Comparison of ENCODE assay signal across 11 cellular contexts in genomic region chr22:24837517-24837916, GRCh38. TPM values are rescaled to one million over a fixed set of nuclear protein-coding genes. Genes with fewer than 3 reads are reported as not detected.
A peak's percentile ranks its signal among the peaks of the same experiment; 100 is the strongest.
DNase-seq lines count a peak whose midpoint lies in the region; ATAC-seq and TF ChIP-seq lines count a peak whose summit lies in the region.
"Not testable (repeated sequence)": the region's sequence is repeated elsewhere in the genome, so short reads cannot be mapped to it uniquely, and the experiment has no call there.
"Had no signal": no experiment of that assay in that cellular context is flagged by ENCODE, and none has a peak within 500 bp of the region (broad histone marks: within the 10 kb centered on the region; RNA-seq: fewer than 3 reads in every experiment).

No MANE protein-coding gene starts in this region.

- not testable (repeated sequence) for H3K9me3 ChIP-seq in AG04450 (ENCODE audit: control insufficient read depth, insufficient read depth, low read length); upper lobe of left lung

- not testable (repeated sequence) for TF ChIP-seq EP300 in upper lobe of left lung (IDR thresholded peaks at IDR 0.05)

- H3K4me3 Mint-ChIP-seq in progenitor cell of endocrine pancreas (ENCODE audit: low read depth) = not testable (repeated sequence)

- H3K27ac Mint-ChIP-seq in progenitor cell of endocrine pancreas = not testable (repeated sequence)

- H3K4me3 ChIP-seq in AG04450 (ENCODE audit: low read depth, low read length); GM12864 (ENCODE audit: low read depth, low read length); LNCaP clone FGC (ENCODE audit: low read depth, low read length); brain microvascular endothelial cell (ENCODE audit: low read depth, low read length); fibroblast of the aortic adventitia (ENCODE audit: low read depth, low read length); upper lobe of left lung: not testable (repeated sequence)

- not testable (repeated sequence) for H3K36me3 ChIP-seq in brain microvascular endothelial cell (replicated peaks); upper lobe of left lung

- TF ChIP-seq POLR2A in upper lobe of left lung (IDR thresholded peaks at IDR 0.05) = not testable (repeated sequence)

- DNase-seq in AG04450 (ENCODE audit: low read depth, low spot score); GM12864 (ENCODE audit: low read depth); LNCaP clone FGC (ENCODE audit: low read depth); fibroblast of the aortic adventitia (ENCODE audit: low read depth); progenitor cell of endocrine pancreas (ENCODE audit: low spot score, unreplicated experiment); upper lobe of left lung: not testable (repeated sequence)
- DNase-seq in SK-MEL-5 (ENCODE audit: low read depth, low spot score) (peak; percentile 49), brain microvascular endothelial cell (peak; percentile 8)

- ATAC-seq in upper lobe of left lung (ENCODE audit: low FRiP score in 2 of 2) = not testable (repeated sequence)

- 0 out of 2 replicates have a peak, but pooled peaks have one; percentile 4 for TF ChIP-seq CTCF in AG04450 (IDR thresholded peaks at IDR 0.05; ENCODE audit: low read depth, low read length)
- TF ChIP-seq CTCF in GM12864 (IDR thresholded peaks at IDR 0.05; ENCODE audit: low read depth, low read length, missing control alignments) = peak; percentile 24
- peak; percentile 15; the same call in 1 of the 2 replicates for TF ChIP-seq CTCF in LNCaP clone FGC (IDR thresholded peaks at IDR 0.05; ENCODE audit: control insufficient read depth, extremely low read depth, insufficient read depth)
- peak; percentile 5 for TF ChIP-seq CTCF in brain microvascular endothelial cell (IDR thresholded peaks at IDR 0.05; ENCODE audit: low read depth, low read length, missing control alignments)
- TF ChIP-seq CTCF in fibroblast of the aortic adventitia (IDR thresholded peaks at IDR 0.05; ENCODE audit: insufficient read depth, low read length) = peak; percentile 5
- peak; percentile 7 for TF ChIP-seq CTCF in progenitor cell of endocrine pancreas (IDR thresholded peaks at IDR 0.05; ENCODE audit: unreplicated experiment)
- peak in 4 of 6 experiments; percentile 10 to 48 (median 24) for TF ChIP-seq CTCF in upper lobe of left lung (IDR thresholded peaks at IDR 0.05)

- not testable (repeated sequence) for H3K4me1 Mint-ChIP-seq in progenitor cell of endocrine pancreas (ENCODE audit: low read depth)

- 69 to 91% methylated on average over 1 to 2 of the region's 8 CpGs for WGBS in upper lobe of left lung, 2 donors

- not testable (repeated sequence) for H3K4me1 ChIP-seq in upper lobe of left lung

- peaks cover 11% of the 10 kb centered on the region for H3K27me3 Mint-ChIP-seq in progenitor cell of endocrine pancreas

- not testable (repeated sequence) for H3K27me3 ChIP-seq in AG04450 (ENCODE audit: control insufficient read depth, insufficient read depth, low read length); brain microvascular endothelial cell (replicated peaks); upper lobe of left lung

- in situ Hi-C loops in SK-MEL-5 (cut with HindIII; ENCODE audit: low pct_unique_long_range_greater_than_20kb, low sequenced_read_pairs); brain microvascular endothelial cell (cut with HindIII; ENCODE audit: low pct_ligation_motif_present, low sequenced_read_pairs): not testable (repeated sequence)

- not testable (repeated sequence) for H3K36me3 Mint-ChIP-seq in progenitor cell of endocrine pancreas (ENCODE audit: insufficient read depth)

- H3K9me3 Mint-ChIP-seq in progenitor cell of endocrine pancreas (ENCODE audit: low read depth) = not testable (repeated sequence)

- CTCF ChIA-PET in AG04450 (lab: Charles Lee) = interaction anchor here (0.8 kb wide), 1 partner anchor 34 kb away, joined by 3 read pairs; no protein-coding TSS in a partner anchor

- not testable (repeated sequence) for H3K27ac ChIP-seq in AG04450 (ENCODE audit: low read depth, low read length); brain microvascular endothelial cell; upper lobe of left lung

- POLR2A ChIA-PET in AG04450 (lab: Yijun Ruan, JAX) = not testable (repeated sequence)

RNA-seq across cellular contexts. Expression of gene SGSM1, which starts 31.5 kb away (rescaled TPM):
- not detected in 2 replicates for polyA plus RNA-seq in AG04450 (2011; rRNA removed)
- polyA minus RNA-seq in AG04450 (2011; rRNA and poly(A)+ RNA removed) = not detected in 2 replicates
- total RNA-seq in SK-MEL-5 (2014; rRNA removed; shearing (Covaris generic)) = 0.03 TPM in 1 of 2 replicates, not detected in the other
- polyA plus RNA-seq in SK-MEL-5 (2015; cell fraction: cytosol; rRNA removed) = 0.01 TPM in 1 of 2 replicates, not detected in the other
- polyA plus RNA-seq in SK-MEL-5 (2015; cell fraction: nucleus; rRNA removed) = not detected in 2 replicates
- total RNA-seq in fibroblast of the aortic adventitia (ENCODE audit: low replicate concordance) = not detected in 2 replicates
- 3.6 and 3.9 TPM in 2 replicates for total RNA-seq in progenitor cell of endocrine pancreas
- total RNA-seq in upper lobe of left lung = 1 to 10 TPM in 4 of 6 donors, under 1 TPM in 2; 0.76 to 4.2 (median 2.8) TPM
- total RNA-seq: HT1080, OCI-LY7, SJCRH30 had no signal
